Comparison of ENCODE assay signal across 1 cellular context in the genomic region with DNA sequence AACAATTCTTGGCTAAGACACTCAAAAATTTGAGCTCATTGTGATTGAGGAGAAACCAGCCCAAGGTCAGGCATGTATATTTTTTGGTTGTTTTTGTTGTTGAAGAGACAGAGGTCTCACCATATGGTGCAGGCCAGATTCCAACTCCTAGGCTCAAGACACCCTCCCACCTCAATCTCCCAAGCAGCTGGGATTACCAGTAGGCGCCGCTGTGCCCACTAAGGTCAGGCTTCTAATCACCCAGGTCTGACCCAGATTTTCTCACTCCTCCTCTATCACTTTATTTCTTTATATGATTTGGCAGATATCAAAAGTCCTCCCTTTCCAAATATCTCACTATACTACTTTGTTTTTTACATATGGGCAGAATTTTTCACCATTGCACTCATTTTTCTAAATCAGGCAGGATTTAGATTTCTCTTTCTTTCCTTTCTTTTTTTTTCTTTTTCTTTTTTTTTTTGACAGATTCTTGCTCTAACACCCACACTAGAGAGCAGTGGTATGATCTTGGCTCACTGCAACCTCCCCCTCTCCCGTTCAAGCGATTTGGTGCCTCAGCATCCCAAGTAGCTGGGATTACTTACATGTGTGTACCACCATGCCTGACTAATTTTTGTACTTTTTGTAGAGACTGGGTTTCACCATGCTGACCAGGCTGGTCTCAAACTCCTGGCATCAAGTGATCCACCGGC.
TF ChIP-seq lines count a peak whose summit lies in the region.

No MANE protein-coding gene starts in this region.

TF ChIP-seq in SK-N-SH treated with all-trans-retinoic acid at 6 μM for 48 hours, 23 proteins besides CTCF, POLR2A, EP300 and RAD21 (continued from another document):
- TF ChIP-seq BACH2 (CRISPR knock-in tag; IDR thresholded peaks at IDR 0.05; ENCODE audit: borderline replicate concordance) (no peak), CSDC2 (CRISPR knock-in tag; IDR thresholded peaks at IDR 0.05) (no peak), TOX (CRISPR knock-in tag; IDR thresholded peaks at IDR 0.05; ENCODE audit: borderline replicate concordance) (no peak), ZNF8 (CRISPR knock-in tag; IDR thresholded peaks at IDR 0.05) (no peak), ZC3H10 (CRISPR knock-in tag; IDR thresholded peaks at IDR 0.05) (no peak)
